Comparison of ENCODE assay signal across 1 cellular context in the genomic region with DNA sequence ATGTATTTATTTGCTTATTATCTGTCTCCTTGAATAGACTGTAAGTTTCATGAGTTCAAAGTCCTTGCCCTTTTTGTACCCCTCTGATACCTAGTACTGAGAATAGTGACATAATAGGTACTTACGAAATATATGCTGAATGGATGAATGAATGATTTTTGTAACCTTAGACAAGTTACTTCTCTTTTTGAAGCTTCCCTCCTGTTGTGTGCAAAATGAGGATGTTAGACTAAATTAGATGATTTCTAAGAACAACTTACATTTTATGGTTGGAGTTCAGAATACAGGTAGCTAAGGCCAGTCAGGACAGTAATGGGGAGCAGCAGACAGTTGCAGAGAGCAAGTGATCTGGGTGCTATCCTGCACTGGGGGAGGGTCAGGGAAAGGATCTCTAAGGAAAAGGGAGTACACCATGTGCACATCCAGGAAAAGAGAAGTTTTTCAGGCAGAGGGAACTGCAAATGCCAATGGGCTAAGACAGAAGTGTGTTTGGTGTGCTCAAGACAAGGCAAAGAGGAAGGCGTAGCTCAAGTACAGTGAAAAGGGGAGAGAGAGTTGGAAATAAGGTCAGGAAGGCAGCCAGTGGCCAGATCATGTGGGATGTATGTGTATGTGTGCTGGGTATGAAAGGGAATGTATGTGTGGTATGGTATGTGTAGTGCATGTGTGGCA.
TF ChIP-seq lines count a peak whose summit lies in the region.

No MANE protein-coding gene starts in this region.

TF ChIP-seq in K562, 482 proteins besides CTCF, POLR2A, EP300 and RAD21:
- TF ChIP-seq, protein P1, sequence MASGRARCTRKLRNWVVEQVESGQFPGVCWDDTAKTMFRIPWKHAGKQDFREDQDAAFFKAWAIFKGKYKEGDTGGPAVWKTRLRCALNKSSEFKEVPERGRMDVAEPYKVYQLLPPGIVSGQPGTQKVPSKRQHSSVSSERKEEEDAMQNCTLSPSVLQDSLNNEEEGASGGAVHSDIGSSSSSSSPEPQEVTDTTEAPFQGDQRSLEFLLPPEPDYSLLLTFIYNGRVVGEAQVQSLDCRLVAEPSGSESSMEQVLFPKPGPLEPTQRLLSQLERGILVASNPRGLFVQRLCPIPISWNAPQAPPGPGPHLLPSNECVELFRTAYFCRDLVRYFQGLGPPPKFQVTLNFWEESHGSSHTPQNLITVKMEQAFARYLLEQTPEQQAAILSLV (tag; IDR thresholded peaks at IDR 0.05), result no peak
- TF ChIP-seq ZFP1 (CRISPR knock-in tag; IDR thresholded peaks at IDR 0.05), result 0 out of 2 replicates have a peak, but pooled peaks have one; percentile 57
